Comparison of ENCODE assay signal across 8 cellular contexts in the genomic region with DNA sequence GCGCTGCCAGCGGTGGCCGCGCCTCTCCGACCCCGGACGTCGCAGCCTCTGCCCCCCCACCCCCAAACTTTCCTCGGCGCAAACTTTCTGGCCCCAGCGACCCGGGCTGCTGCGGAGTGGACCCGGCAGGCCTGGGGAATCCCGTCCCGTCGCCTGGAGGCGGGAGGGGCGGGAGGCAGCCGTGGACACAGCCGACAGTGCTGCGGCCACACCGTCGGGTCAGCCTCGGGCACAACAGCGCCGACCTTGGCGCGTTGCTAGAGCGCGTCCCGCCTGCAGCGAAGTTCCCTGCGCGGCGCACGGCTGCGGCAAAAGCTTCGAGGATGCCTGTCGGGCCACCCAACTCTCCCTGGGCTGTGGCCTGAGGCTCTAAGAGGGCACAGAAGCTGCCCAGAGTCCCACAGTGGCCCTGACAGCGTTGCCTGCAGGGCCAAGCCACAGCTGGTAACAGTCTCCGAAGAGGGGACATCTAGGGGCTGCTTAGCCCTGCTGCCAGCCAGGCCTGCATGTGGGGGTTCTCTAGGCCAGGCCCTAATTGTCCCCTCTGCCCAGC. TPM values are rescaled to one million over a fixed set of nuclear protein-coding genes. Genes with fewer than 3 reads are reported as not detected.
A peak's percentile ranks its signal among the peaks of the same experiment; 100 is the strongest.
DNase-seq lines count a peak whose midpoint lies in the region; ATAC-seq lines count a peak whose summit lies in the region.

No MANE protein-coding gene starts in this region.

- H3K4me3 ChIP-seq in iPS DF 6.9 (ENCODE audit: low read length): peak overlapping the region; percentile 1; the same call in 1 of the 2 replicates

- no peak overlapping the region for H3K27ac Mint-ChIP-seq in stimulated activated naive B cell treated with anti-CD40 and anti-IgM and Interleukin-4, amounts not matched to agents 10 μg/mL and 1 μg/mL and 100 μg/mL, for 72 hours

- ATAC-seq in stimulated activated naive B cell treated with anti-CD40 and anti-IgM and Interleukin-4, amounts not matched to agents 10 μg/mL and 1 μg/mL and 100 μg/mL, for 72 hours (replicated peaks): no peak
- no peak for ATAC-seq in HG03521 (IDR thresholded peaks at IDR 0.05; ENCODE audit: unreplicated experiment)

- DNase-seq in HCEC 1CT (peak; percentile 32), iPS DF 6.9 (ENCODE audit: low read depth, low spot score) (no peak), germinal center (ENCODE audit: low spot score) (no peak), hippocampal formation (lab: John Stamatoyannopoulos, UW) (no peak)
- no peak for DNase-seq in stimulated activated naive B cell treated with anti-CD40 and anti-IgM and Interleukin-4, amounts not matched to agents 10 μg/mL and 1 μg/mL and 100 μg/mL, for 72 hours
- DNase-seq in stimulated activated CD4-positive, alpha-beta T cell treated with anti-CD3 and anti-CD28 coated beads, Interleukin-4, amount 100 ng/mL, for 1 hour: no peak

- H3K4me1 Mint-ChIP-seq in stimulated activated naive B cell treated with anti-CD40 and anti-IgM and Interleukin-4, amounts not matched to agents 10 μg/mL and 1 μg/mL and 100 μg/mL, for 72 hours: peaks cover 8 to 13% of the 10 kb centered on the region in 2 donors

- WGBS in adipose tissue, 3 donors: 18 to 22% (median 20%) methylated on average over 18 to 42 of the region's 42 CpGs
- WGBS in iPS DF 6.9 (ENCODE audit: insufficient coverage, insufficient read length): no CpG with 5 or more reads among the region's 42 CpGs

- H3K4me1 ChIP-seq in iPS DF 6.9 (ENCODE audit: control insufficient read depth, insufficient read depth, low read length): peaks cover 4% of the 10 kb centered on the region

- peak overlapping the region; percentile 46 to 47 for H3K4me3 Mint-ChIP-seq in stimulated activated naive B cell treated with anti-CD40 and anti-IgM and Interleukin-4, amounts not matched to agents 10 μg/mL and 1 μg/mL and 100 μg/mL, for 72 hours

- H3K9me3 Mint-ChIP-seq in stimulated activated naive B cell treated with anti-CD40 and anti-IgM and Interleukin-4, amounts not matched to agents 10 μg/mL and 1 μg/mL and 100 μg/mL, for 72 hours: no peaks in the 10 kb centered on the region

- no peaks in the 10 kb centered on the region; the same call in 1 of the 2 replicates for H3K36me3 ChIP-seq in iPS DF 6.9 (ENCODE audit: control insufficient read depth, insufficient read depth, low read length)

- peaks cover 12 to 32% of the 10 kb centered on the region in 2 donors for H3K27me3 Mint-ChIP-seq in stimulated activated naive B cell treated with anti-CD40 and anti-IgM and Interleukin-4, amounts not matched to agents 10 μg/mL and 1 μg/mL and 100 μg/mL, for 72 hours

- H3K27ac ChIP-seq in adipose tissue (ENCODE audit: low read depth, low read length) (peak overlapping the region; percentile 21), iPS DF 6.9 (ENCODE audit: low read length) (no peak overlapping the region)

- H3K9me3 ChIP-seq in iPS DF 6.9 (ENCODE audit: control insufficient read depth, insufficient read depth, low read length): no peaks in the 10 kb centered on the region

- peaks cover 0 to 3% of the 10 kb centered on the region in 2 donors for H3K36me3 Mint-ChIP-seq in stimulated activated naive B cell treated with anti-CD40 and anti-IgM and Interleukin-4, amounts not matched to agents 10 μg/mL and 1 μg/mL and 100 μg/mL, for 72 hours

- peaks cover 48% of the 10 kb centered on the region for H3K27me3 ChIP-seq in iPS DF 6.9 (ENCODE audit: control insufficient read depth, insufficient read depth, low read length)

RNA-seq across cellular contexts. Expression of a gene that starts 1.3 kb away (rescaled TPM):
- 10 to 100 TPM; 12.3 to 88.6 (median 77.6) TPM for polyA plus RNA-seq in adipose tissue

RNA-seq across cellular contexts. Expression of a gene that starts 27.2 kb away (rescaled TPM):
- under 1 TPM; 0.04 to 0.11 (median 0.05) TPM for polyA plus RNA-seq in adipose tissue

RNA-seq across cellular contexts. Expression of a gene that starts 39.6 kb away (rescaled TPM):
- 10 to 100 TPM; 34.2 to 51.5 (median 38.2) TPM for polyA plus RNA-seq in adipose tissue

RNA-seq across cellular contexts. Expression of a gene that starts 51.0 kb away (rescaled TPM):
- polyA plus RNA-seq in adipose tissue: 100 to 1,000 TPM in 2 of 3 donors, 10 to 100 TPM in 1; 58.1 to 159 (median 133) TPM

RNA-seq across cellular contexts. Expression of a gene that starts 58.2 kb away (rescaled TPM):
- polyA plus RNA-seq in adipose tissue: 100 to 1,000 TPM; 215 to 433 (median 312) TPM
